In genomic region chr20:63968928-63969760, GRCh38 we compare ENCODE assay signal across 1 cellular context.
TF ChIP-seq lines count a peak whose summit lies in the region.

No MANE protein-coding gene starts in this region.

TF ChIP-seq in HepG2, 621 proteins besides CTCF, POLR2A, EP300 and RAD21 (continued from another document and continues in another):
- TF ChIP-seq U2AF1 (optimal IDR thresholded peaks at IDR 0.05; ENCODE audit: low read depth, low read length) (peak; percentile 42), ZFX (CRISPR knock-in tag; IDR thresholded peaks at IDR 0.05; ENCODE audit: low read depth) (peak; percentile 85), NFKB2 (CRISPR knock-in tag; IDR thresholded peaks at IDR 0.05; ENCODE audit: borderline replicate concordance) (no peak), ZNF614 (CRISPR knock-in tag; IDR thresholded peaks at IDR 0.05; ENCODE audit: borderline replicate concordance) (peak; percentile 83; the same call in 1 of the 2 replicates), ZNF441 (CRISPR knock-in tag; IDR thresholded peaks at IDR 0.05; ENCODE audit: borderline replicate concordance) (no peak), XBP1 (CRISPR knock-in tag; IDR thresholded peaks at IDR 0.05) (no peak), ETS1 (CRISPR knock-in tag; IDR thresholded peaks at IDR 0.05) (peak; percentile 19; the same call in 1 of the 2 replicates), KMT2B (CRISPR knock-in tag; IDR thresholded peaks at IDR 0.05) (peak; percentile 47; the same call in 1 of the 2 replicates), ATF6 (CRISPR knock-in tag; conservative IDR thresholded peaks at IDR 0.05) (no peak), TIGD3 (CRISPR knock-in tag; IDR thresholded peaks at IDR 0.05; ENCODE audit: borderline replicate concordance) (no peak), FOXA3 (CRISPR knock-in tag; IDR thresholded peaks at IDR 0.05) (peak; percentile 35; the same call in 1 of the 2 replicates), MIER2 (CRISPR knock-in tag; IDR thresholded peaks at IDR 0.05) (0 out of 2 replicates have a peak, but pooled peaks have one; percentile 41), ZNF850 (CRISPR knock-in tag; conservative IDR thresholded peaks at IDR 0.05) (no peak), MED8 (CRISPR knock-in tag; IDR thresholded peaks at IDR 0.05; ENCODE audit: insufficient replicate concordance) (peak; percentile 64), NR2F2 (IDR thresholded peaks at IDR 0.05; ENCODE audit: borderline replicate concordance, low read depth) (peak; percentile 93), ZNF839 (CRISPR knock-in tag; IDR thresholded peaks at IDR 0.05; ENCODE audit: borderline replicate concordance) (no peak), ZBTB38 (CRISPR knock-in tag; IDR thresholded peaks at IDR 0.05) (0 out of 2 replicates have a peak, but pooled peaks have one; percentile 32), STAG1 (CRISPR knock-in tag; IDR thresholded peaks at IDR 0.05) (no peak), ZBTB2 (CRISPR knock-in tag; IDR thresholded peaks at IDR 0.05; ENCODE audit: low read depth) (0 out of 2 replicates have a peak, but pooled peaks have one; percentile 25), ZNF253 (CRISPR knock-in tag; IDR thresholded peaks at IDR 0.05; ENCODE audit: borderline replicate concordance) (no peak), KLF12 (CRISPR knock-in tag; IDR thresholded peaks at IDR 0.05; ENCODE audit: borderline replicate concordance) (no peak), HDAC1 (CRISPR knock-in tag; IDR thresholded peaks at IDR 0.05) (peak; percentile 77), REL (CRISPR knock-in tag; conservative IDR thresholded peaks at IDR 0.05) (no peak), ZNF652 (CRISPR knock-in tag; IDR thresholded peaks at IDR 0.05; ENCODE audit: borderline replicate concordance, low read depth) (no peak), ZNF605 (CRISPR knock-in tag; IDR thresholded peaks at IDR 0.05) (peak; percentile 89), MTF1 (CRISPR knock-in tag; IDR thresholded peaks at IDR 0.05) (no peak), GATAD2A (CRISPR knock-in tag; IDR thresholded peaks at IDR 0.05) (peak; percentile 87), BRD4 (CRISPR knock-in tag; IDR thresholded peaks at IDR 0.05) (0 out of 2 replicates have a peak, but pooled peaks have one; percentile 36), ZNF646 (CRISPR knock-in tag; IDR thresholded peaks at IDR 0.05) (no peak), SMYD3 (CRISPR knock-in tag; IDR thresholded peaks at IDR 0.05) (no peak; the same call in 1 of the 2 replicates), ZFYVE20 (CRISPR knock-in tag; IDR thresholded peaks at IDR 0.05; ENCODE audit: borderline replicate concordance, low read depth) (0 out of 2 replicates have a peak, but pooled peaks have one; percentile 65), KDM2A (CRISPR knock-in tag; IDR thresholded peaks at IDR 0.05; ENCODE audit: borderline replicate concordance, low read depth) (peak; percentile 70), HIC2 (CRISPR knock-in tag; IDR thresholded peaks at IDR 0.05; ENCODE audit: low read depth) (peak; percentile 78; the same call in 1 of the 2 replicates), SRSF4 (IDR thresholded peaks at IDR 0.05; ENCODE audit: low read depth, low read length, poor library complexity, severe bottlenecking) (no peak), RARG (CRISPR knock-in tag; IDR thresholded peaks at IDR 0.05; ENCODE audit: low read depth) (no peak)
- TF ChIP-seq, protein P1, sequence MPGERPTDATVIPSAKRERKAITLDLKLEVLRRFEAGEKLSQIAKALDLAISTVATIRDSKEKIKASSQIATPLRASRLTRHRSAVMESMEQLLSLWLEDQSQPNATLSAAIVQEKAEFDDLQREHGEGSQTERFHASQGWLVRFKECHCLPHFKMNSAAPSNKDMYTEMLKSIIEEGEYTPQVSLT (CRISPR knock-in tag; IDR thresholded peaks at IDR 0.05; ENCODE audit: borderline replicate concordance, low read depth), result no peak
- TF ChIP-seq, protein P2, sequence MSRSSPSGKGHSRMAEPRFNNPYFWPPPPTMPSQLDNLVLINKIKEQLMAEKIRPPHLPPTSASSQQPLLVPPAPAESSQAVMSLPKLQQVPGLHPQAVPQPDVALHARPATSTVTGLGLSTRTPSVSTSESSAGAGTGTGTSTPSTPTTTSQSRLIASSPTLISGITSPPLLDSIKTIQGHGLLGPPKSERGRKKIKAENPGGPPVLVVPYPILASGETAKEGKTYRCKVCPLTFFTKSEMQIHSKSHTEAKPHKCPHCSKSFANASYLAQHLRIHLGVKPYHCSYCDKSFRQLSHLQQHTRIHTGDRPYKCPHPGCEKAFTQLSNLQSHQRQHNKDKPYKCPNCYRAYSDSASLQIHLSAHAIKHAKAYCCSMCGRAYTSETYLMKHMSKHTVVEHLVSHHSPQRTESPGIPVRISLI (CRISPR knock-in tag; IDR thresholded peaks at IDR 0.05; ENCODE audit: borderline replicate concordance), result no peak
- TF ChIP-seq, protein P3, sequence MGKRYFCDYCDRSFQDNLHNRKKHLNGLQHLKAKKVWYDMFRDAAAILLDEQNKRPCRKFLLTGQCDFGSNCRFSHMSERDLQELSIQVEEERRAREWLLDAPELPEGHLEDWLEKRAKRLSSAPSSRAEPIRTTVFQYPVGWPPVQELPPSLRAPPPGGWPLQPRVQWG (CRISPR knock-in tag; IDR thresholded peaks at IDR 0.05; ENCODE audit: borderline replicate concordance, low read depth), result no peak
- TF ChIP-seq, protein P4, sequence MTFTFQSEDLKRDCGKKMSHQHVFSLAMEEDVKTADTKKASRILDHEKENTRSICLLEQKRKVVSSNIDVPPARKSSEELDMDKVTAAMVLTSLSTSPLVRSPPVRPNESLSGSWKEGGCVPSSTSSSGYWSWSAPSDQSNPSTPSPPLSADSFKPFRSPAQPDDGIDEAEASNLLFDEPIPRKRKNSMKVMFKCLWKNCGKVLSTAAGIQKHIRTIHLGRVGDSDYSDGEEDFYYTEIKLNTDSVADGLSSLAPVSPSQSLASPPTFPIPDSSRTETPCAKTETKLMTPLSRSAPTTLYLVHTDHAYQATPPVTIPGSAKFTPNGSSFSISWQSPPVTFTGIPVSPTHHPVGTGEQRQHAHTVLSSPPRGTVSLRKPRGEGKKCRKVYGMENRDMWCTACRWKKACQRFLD (CRISPR knock-in tag; IDR thresholded peaks at IDR 0.05; ENCODE audit: borderline replicate concordance), result 0 out of 2 replicates have a peak, but pooled peaks have one; percentile 20
